In genomic region chr15:92808611-92809063, GRCh38 we compare ENCODE assay signal across 8 cellular contexts.
DNase-seq lines count a peak whose midpoint lies in the region; ATAC-seq and TF ChIP-seq lines count a peak whose summit lies in the region.

No MANE protein-coding gene starts in this region.

- H3K9me3 ChIP-seq in PC-3 (ENCODE audit: low read length) (no peaks in the 10 kb centered on the region), ectodermal cell (ENCODE audit: control insufficient read depth, low read length) (no peaks in the 10 kb centered on the region), mucosa of rectum (ENCODE audit: control insufficient read depth in 2 of 2, low read length in 2 of 2) (no peaks in the 10 kb centered on the region)

- peaks cover 25% of the 10 kb centered on the region; the same call in 1 of the 2 replicates for H3K79me2 ChIP-seq in PC-3 (ENCODE audit: low read length)

- H3K9ac ChIP-seq in PC-3 (ENCODE audit: low read length) = peak overlapping the region; percentile 96
- peak overlapping the region; percentile 75 to 90 for H3K9ac ChIP-seq in mucosa of rectum (ENCODE audit: low read depth in 1 of 2, low read length in 2 of 2)

- peak overlapping the region; percentile 39; the same call in 1 of the 2 replicates for H2AFZ ChIP-seq in PC-3 (ENCODE audit: low read length)

- CTCF ChIA-PET in PC-3 (lab: Charles Lee) = interaction anchor here (1.3 kb wide), 1 partner anchor 11 kb away, joined by 4 read pairs; no protein-coding TSS in a partner anchor

- POLR2A ChIA-PET in PC-3 (lab: Charles Lee; ENCODE audit: unreplicated experiment) = interaction anchor here (0.6 to 2.2 kb wide), 5 partner anchors 24 to 129 kb away, joined by 3 to 24 read pairs (median 5); partner anchors contain the start of gene CHD2

- H3K27me3 ChIP-seq in PC-3 (ENCODE audit: low read length) = no peaks in the 10 kb centered on the region
- H3K27me3 ChIP-seq in ectodermal cell (ENCODE audit: control insufficient read depth, insufficient read depth, low read length, poor library complexity, severe bottlenecking) = no peaks in the 10 kb centered on the region
- H3K27me3 ChIP-seq in mucosa of rectum (ENCODE audit: control insufficient read depth in 2 of 2, insufficient read depth in 2 of 2, low read length in 2 of 2) = no peaks in the 10 kb centered on the region

- H3K36me3 ChIP-seq in PC-3 (ENCODE audit: low read depth, low read length) (no peaks in the 10 kb centered on the region), ectodermal cell (ENCODE audit: control insufficient read depth, insufficient read depth, low read length) (no peaks in the 10 kb centered on the region), mucosa of rectum (ENCODE audit: control insufficient read depth in 2 of 2, insufficient read depth in 2 of 2, low read length in 2 of 2) (no peaks in the 10 kb centered on the region)

- no peak for TF ChIP-seq CTCF in PC-3 (conservative IDR thresholded peaks at IDR 0.05; ENCODE audit: low read depth, low read length)

- intact Hi-C loops in PC-3 (cut with micrococcal nuclease) = loop anchor here (2.0 kb wide), 1 partner anchor 110 kb away; no protein-coding TSS in a partner anchor

- DNase-seq in stimulated activated CD4-positive, alpha-beta T cell treated with anti-CD3 and anti-CD28 coated beads, Interleukin-4, amount 100 ng/mL, for 4 hours = peak; percentile 5 to 22
- DNase-seq in stimulated activated CD4-positive, alpha-beta T cell treated with anti-CD3 and anti-CD28 coated beads, Interleukin-2, amount 100 ng/mL, for 48 hours = no peak
- DNase-seq in PC-3 (peak; percentile 53), cortex of kidney (lab: John Stamatoyannopoulos, UW) (no peak), NCI-H1436 treated with DMSO at 0.1 percent for 48 hours (lab: John Stamatoyannopoulos, UW) (no peak)

- WGBS in ectodermal cell, 2 experiments = 75 to 86% methylated on average over 28 to 30 of the region's 30 CpGs

- no peaks in the 10 kb centered on the region for H4K20me1 ChIP-seq in PC-3 (ENCODE audit: low read length)

- H3K9me2 ChIP-seq in PC-3 (replicated peaks; ENCODE audit: low read length) = no peaks in the 10 kb centered on the region

- H3K4me3 ChIP-seq in PC-3 (ENCODE audit: low read length) = peak overlapping the region; percentile 62
- peak overlapping the region; percentile 8 for H3K4me3 ChIP-seq in ectodermal cell (ENCODE audit: insufficient read depth, low read depth, low read length)
- H3K4me3 ChIP-seq in mucosa of rectum (ENCODE audit: low read length in 2 of 2) = peak overlapping the region; percentile 70 to 76

- no TSS peak for BruUV-seq in PC-3 (replicated peaks; lab: Mats Ljungman, UMichigan)

- H3K4me1 ChIP-seq in PC-3 (ENCODE audit: insufficient read depth, low read length) (peaks cover 61% of the 10 kb centered on the region), ectodermal cell (ENCODE audit: control insufficient read depth, insufficient read depth, low read length) (peaks cover 20% of the 10 kb centered on the region), mucosa of rectum (ENCODE audit: control insufficient read depth in 2 of 2, insufficient read depth in 2 of 2, low read length in 2 of 2) (peaks cover 9 to 32% of the 10 kb centered on the region in 2 donors)

- peak overlapping the region; percentile 91 for H3K4me2 ChIP-seq in PC-3 (ENCODE audit: low read length)

- H3K27ac ChIP-seq in PC-3 (ENCODE audit: low read length) (peak overlapping the region; percentile 91), ectodermal cell (ENCODE audit: insufficient read depth, low read depth, low read length, poor library complexity, severe bottlenecking) (no peak overlapping the region), mucosa of rectum (ENCODE audit: low read depth in 2 of 2, low read length in 2 of 2) (peak overlapping the region; percentile 99 to 100)

- peak; percentile 18 for ATAC-seq in HG02973 (IDR thresholded peaks at IDR 0.05; ENCODE audit: unreplicated experiment)
- ATAC-seq in PC-3 = peak; percentile 4

- H3F3A ChIP-seq in PC-3 (ENCODE audit: low read length, unreplicated experiment) = no peaks in the 10 kb centered on the region

Comparison
In these comparisons a context has a peak if more than half of its experiments do, and no peak if none do; other contexts are left out.
1. DNase-seq: peak in stimulated activated CD4-positive, alpha-beta T cell treated with anti-CD3 and anti-CD28 coated beads, Interleukin-4, amount 100 ng/mL, for 4 hours (2 of 2) and PC-3 (single experiment); none in stimulated activated CD4-positive, alpha-beta T cell treated with anti-CD3 and anti-CD28 coated beads, Interleukin-2, amount 100 ng/mL, for 48 hours (0 of 2), cortex of kidney (single experiment) and NCI-H1436 treated with DMSO at 0.1 percent for 48 hours (single experiment).
2. H3K4me3 ChIP-seq: peak in every context shown above with its lines; median percentile 73 in mucosa of rectum; 62 in PC-3; 8 in ectodermal cell.